In the genomic region with DNA sequence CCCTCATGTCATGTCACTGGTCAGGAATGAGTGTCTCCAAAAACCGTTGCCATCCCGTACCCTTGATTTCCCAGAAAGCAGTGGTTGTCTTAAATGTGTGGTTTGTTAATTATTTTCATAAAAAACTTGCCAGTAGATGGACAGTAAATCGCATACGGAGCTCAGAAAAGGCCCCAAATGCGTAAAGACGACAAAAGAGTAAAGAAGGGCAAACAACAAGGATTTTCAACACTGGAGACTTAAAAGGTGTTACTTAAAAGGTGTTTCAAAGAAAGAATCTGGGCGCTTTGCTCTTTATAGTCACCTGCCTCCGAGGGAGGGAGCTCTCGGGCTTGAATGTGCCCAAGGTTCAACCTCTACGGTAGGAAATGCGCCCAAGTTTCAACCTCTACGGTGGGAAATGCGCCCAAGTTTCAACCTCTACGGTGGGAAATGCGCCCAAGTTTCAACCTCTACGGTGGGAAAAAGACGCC, we compare ENCODE assay signal across 1 cellular context.
TF ChIP-seq lines count a peak whose summit lies in the region.

No MANE protein-coding gene starts in this region.

TF ChIP-seq in HCT116, 20 proteins besides CTCF, POLR2A, EP300 and RAD21 (continued from another document):
- TF ChIP-seq ZBTB33 (IDR thresholded peaks at IDR 0.05; ENCODE audit: extremely low read depth, insufficient replicate concordance, low read length) (no peak), YY1 (IDR thresholded peaks at IDR 0.05; ENCODE audit: extremely low read depth, insufficient replicate concordance, low read depth, low read length) (no peak), MAX (IDR thresholded peaks at IDR 0.05) (no peak), ELF1 (IDR thresholded peaks at IDR 0.05; ENCODE audit: borderline replicate concordance, low read depth) (no peak), TCF7L2 (IDR thresholded peaks at IDR 0.05; ENCODE audit: borderline replicate concordance, extremely low read depth, insufficient read depth, insufficient read length) (no peak), CEBPB (IDR thresholded peaks at IDR 0.05; ENCODE audit: low read depth) (no peak), EGR1 (IDR thresholded peaks at IDR 0.05; ENCODE audit: low read depth) (no peak), CBX3 (IDR thresholded peaks at IDR 0.05; ENCODE audit: low read depth) (no peak), POLR2AphosphoS5 (IDR thresholded peaks at IDR 0.05; ENCODE audit: low read depth, low read length) (no peak)
